24 cellular contexts compared by ENCODE assay signal in genomic region chr7:47236480-47237208, GRCh38.
DNase-seq lines count a peak whose midpoint lies in the region; ATAC-seq and TF ChIP-seq lines count a peak whose summit lies in the region.
"Had no signal": no experiment of that assay in that cellular context is flagged by ENCODE, and none has a peak within 500 bp of the region (broad histone marks: within the 10 kb centered on the region; RNA-seq: fewer than 3 reads in every experiment).

No MANE protein-coding gene starts in this region.

- TF ChIP-seq POLR2A in heart left ventricle (IDR thresholded peaks at IDR 0.05) (no peak), gastrocnemius medialis (IDR thresholded peaks at IDR 0.05) (no peak)

- H3K27me3 ChIP-seq in right atrium auricular region: no peaks in the 10 kb centered on the region
- no peaks in the 10 kb centered on the region for H3K27me3 ChIP-seq in heart left ventricle
- no peaks in the 10 kb centered on the region for H3K27me3 ChIP-seq in gastrocnemius medialis
- no peaks in the 10 kb centered on the region for H3K27me3 ChIP-seq in aorta (ENCODE audit: control insufficient read depth in 1 of 2, insufficient read depth in 2 of 2, low read length in 1 of 2)
- H3K27me3 ChIP-seq: SJSA1 had no signal

- H3K4me3 ChIP-seq in right atrium auricular region: no peak overlapping the region
- no peak overlapping the region for H3K4me3 ChIP-seq in heart left ventricle
- H3K4me3 ChIP-seq in gastrocnemius medialis: no peak overlapping the region
- no peak overlapping the region for H3K4me3 ChIP-seq in aorta (ENCODE audit: low read length in 2 of 2)
- H3K4me3 ChIP-seq: GM23248, SJSA1 had no signal

- intact Hi-C loops in Right ventricle myocardium superior (cut with DNase I): loop anchor here (10.0 kb wide), 4 partner anchors 52 to 1312 kb away; partner anchors contain the start of gene IGFBP3
- intact Hi-C loops in heart left ventricle (cut with DNase I): loop anchor here in 3 of 10 donors (5.0 to 10.0 kb wide), 3 partner anchors 39 to 882 kb away; no protein-coding TSS in a partner anchor
- intact Hi-C loops in gastrocnemius medialis (cut with DNase I; ENCODE audit: low total_unique reads): loop anchor here (5.0 kb wide), 1 partner anchor 1319 kb away; no protein-coding TSS in a partner anchor
- intact Hi-C loops in aorta (cut with DNase I): no loop called here

- no peak overlapping the region for H3K27ac Mint-ChIP-seq in activated naive CD4-positive, alpha-beta T cell treated with anti-CD3 and anti-CD28 coated beads, Interleukin-2, amount 50 U/mL, for 72 hours
- H3K27ac Mint-ChIP-seq: CD4-positive, CD25-positive, alpha-beta regulatory T cell had no signal

- TF ChIP-seq CTCF in right atrium auricular region (IDR thresholded peaks at IDR 0.05) (no peak), heart left ventricle (IDR thresholded peaks at IDR 0.05) (no peak), gastrocnemius medialis (IDR thresholded peaks at IDR 0.05 in 4 of 5, conservative IDR thresholded peaks at IDR 0.05 in 1 of 5) (no peak)

- H3K36me3 Mint-ChIP-seq in activated naive CD4-positive, alpha-beta T cell treated with anti-CD3 and anti-CD28 coated beads, Interleukin-2, amount 50 U/mL, for 72 hours: no peaks in the 10 kb centered on the region
- H3K36me3 Mint-ChIP-seq: CD4-positive, CD25-positive, alpha-beta regulatory T cell had no signal

- H3K9me3 ChIP-seq in right atrium auricular region: no peaks in the 10 kb centered on the region
- no peaks in the 10 kb centered on the region for H3K9me3 ChIP-seq in heart left ventricle
- H3K9me3 ChIP-seq in gastrocnemius medialis: no peaks in the 10 kb centered on the region
- no peaks in the 10 kb centered on the region for H3K9me3 ChIP-seq in aorta (ENCODE audit: control insufficient read depth, low read length)
- H3K9me3 ChIP-seq: BE2C, SJSA1 had no signal

- ATAC-seq in Right ventricle myocardium superior (ENCODE audit: poor library complexity) (peak; percentile 71), heart left ventricle (peak; percentile 41 to 54 (median 52)), gastrocnemius medialis (peak; percentile 59 to 84), aorta (ENCODE audit: low FRiP score) (peak; percentile 24), HG02678 (IDR thresholded peaks at IDR 0.05; ENCODE audit: unreplicated experiment) (no peak)
- ATAC-seq in activated naive CD4-positive, alpha-beta T cell treated with anti-CD3 and anti-CD28 coated beads, Interleukin-2, amount 50 U/mL, for 72 hours: no peak
- ATAC-seq: HepG2 had no signal

- H3K9me3 Mint-ChIP-seq in activated naive CD4-positive, alpha-beta T cell treated with anti-CD3 and anti-CD28 coated beads, Interleukin-2, amount 50 U/mL, for 72 hours: no peaks in the 10 kb centered on the region
- H3K9me3 Mint-ChIP-seq: CD4-positive, CD25-positive, alpha-beta regulatory T cell had no signal

- DNase-seq in Right ventricle myocardium superior (no peak), right atrium auricular region (ENCODE audit: low spot score) (no peak), heart left ventricle (no peak), gastrocnemius medialis (no peak), aorta (no peak)
- DNase-seq in activated naive CD4-positive, alpha-beta T cell treated with anti-CD3 and anti-CD28 coated beads, Interleukin-2, amount 50 U/mL, for 72 hours (ENCODE audit: low spot score in 2 of 2): no peak
- DNase-seq in activated CD4-positive, alpha-beta T cell treated with anti-CD3 and anti-CD28 coated beads for 1 hour: no peak
- DNase-seq: 8988T; ACHN; BE2C; CD4-positive, CD25-positive, alpha-beta regulatory T cell; GM23248; H7; Karpas-422; NCI-H1092 treated with DMSO at 0.1 percent for 48 hours; NCI-H1436; NCI-H187 treated with DMSO at 0.1 percent for 48 hours; NCI-H2107; NCI-H446; NCI-H524 treated with DMSO at 0.1 percent for 48 hours; NCI-H774 had no signal

- no peak overlapping the region for H3K27ac ChIP-seq in right atrium auricular region
- H3K27ac ChIP-seq in heart left ventricle: peak overlapping the region in 1 of 12 donors; percentile 36
- H3K27ac ChIP-seq in gastrocnemius medialis: peak overlapping the region in 3 of 4 donors; percentile 33 to 43 (median 38)
- no peak overlapping the region for H3K27ac ChIP-seq in aorta (ENCODE audit: low read depth in 1 of 2, low read length in 2 of 2)
- H3K27ac ChIP-seq: GM23248, SJSA1 had no signal

- H3K4me1 ChIP-seq in right atrium auricular region: peaks cover 0 to 6% of the 10 kb centered on the region in 2 donors
- H3K4me1 ChIP-seq in heart left ventricle: peaks cover 0 to 18% (median 2%) of the 10 kb centered on the region in 12 donors
- H3K4me1 ChIP-seq in gastrocnemius medialis: peaks cover 0 to 20% of the 10 kb centered on the region in 2 donors
- no peaks in the 10 kb centered on the region for H3K4me1 ChIP-seq in aorta (ENCODE audit: control insufficient read depth in 1 of 2, insufficient read depth in 2 of 2, low read length in 2 of 2)
- H3K4me1 ChIP-seq: BE2C, SJSA1 had no signal

- in situ Hi-C loops in gastrocnemius medialis (cut with MboI; ENCODE audit: low sequenced_read_pairs in 4 of 4): loop anchor here in 1 of 4 donors (10.0 kb wide), 1 partner anchor 52 kb away; no protein-coding TSS in a partner anchor

- H3K36me3 ChIP-seq in right atrium auricular region (no peaks in the 10 kb centered on the region), heart left ventricle (no peaks in the 10 kb centered on the region), gastrocnemius medialis (no peaks in the 10 kb centered on the region), aorta (ENCODE audit: control insufficient read depth in 1 of 2, insufficient read depth in 2 of 2, low read length in 1 of 2) (no peaks in the 10 kb centered on the region)
- H3K36me3 ChIP-seq: BE2C, SJSA1 had no signal

- 53 to 63% (median 58%) methylated on average over 4 of the region's 4 CpGs for WGBS in heart left ventricle, 4 donors
- 83 to 84% methylated on average over 4 of the region's 4 CpGs for WGBS in aorta, 2 donors

Comparison
In these comparisons a context has a peak if more than half of its experiments do, and no peak if none do; other contexts are left out.
1. ATAC-seq: peak in Right ventricle myocardium superior (single experiment), heart left ventricle (4 of 4), gastrocnemius medialis (2 of 2) and aorta (single experiment); none in activated naive CD4-positive, alpha-beta T cell treated with anti-CD3 and anti-CD28 coated beads, Interleukin-2, amount 50 U/mL, for 72 hours (0 of 2) and HG02678 (single experiment).
2. H3K27ac ChIP-seq: peak in gastrocnemius medialis (3 of 4); none in right atrium auricular region (0 of 2) and aorta (0 of 2).
3. intact Hi-C loops: an anchor here in Right ventricle myocardium superior (10.0 kb wide) and gastrocnemius medialis (5.0 kb wide); none called in aorta.